8 cellular contexts compared by ENCODE assay signal in genomic region chr12:93766802-93767523, GRCh38.
DNase-seq lines count a peak whose midpoint lies in the region; ATAC-seq and TF ChIP-seq lines count a peak whose summit lies in the region.

No MANE protein-coding gene starts in this region.

- H3K4me3 ChIP-seq in IMR-90 (ENCODE audit: insufficient read depth, low read depth, low read length) = no peak overlapping the region
- peak overlapping the region; percentile 66 for H3K4me3 ChIP-seq in endocrine pancreas (ENCODE audit: control insufficient read depth, insufficient read depth, low read length)
- no peak overlapping the region for H3K4me3 ChIP-seq in mucosa of descending colon

- POLR2A ChIA-PET in IMR-90 (lab: Charles Lee; ENCODE audit: unreplicated experiment) = interaction anchor here (0.5 kb wide), 1 partner anchor 245 kb away, joined by 3 read pairs; no protein-coding TSS in a partner anchor

- 0 out of 2 replicates have a peak overlapping the region, but pooled peaks have one; percentile 52 for H4K91ac ChIP-seq in IMR-90 (ENCODE audit: insufficient read depth, low read depth, low read length)

- H3K9me3 ChIP-seq in IMR-90 (ENCODE audit: control insufficient read depth, insufficient read depth, low read length) (no peaks in the 10 kb centered on the region), T-helper 17 cell (ENCODE audit: control insufficient read depth, low read length, poor library complexity, severe bottlenecking) (no peaks in the 10 kb centered on the region), endocrine pancreas (ENCODE audit: control insufficient read depth, low read length) (no peaks in the 10 kb centered on the region), mucosa of descending colon (no peaks in the 10 kb centered on the region)

- peak overlapping the region; percentile 48; the same call in 1 of the 2 replicates for H3K18ac ChIP-seq in IMR-90 (ENCODE audit: low read depth, low read length)

- peak; percentile 42 for DNase-seq in COR-L47 (lab: John Stamatoyannopoulos, UW)
- DNase-seq in IMR-90 = peak; percentile 76
- peak in 1 of 3 donors; percentile 20 for DNase-seq in T-helper 17 cell
- peak in 1 of 3 donors; percentile 59 for DNase-seq in mucosa of descending colon
- DNase-seq in DMS153 (lab: John Stamatoyannopoulos, UW) = no peak
- DNase-seq in COLO668 (lab: John Stamatoyannopoulos, UW; ENCODE audit: unreplicated experiment) = no peak

- H4K8ac ChIP-seq in IMR-90 (ENCODE audit: low read depth in 2 of 2, low read length in 2 of 2) = peak overlapping the region in 1 of 2 experiments; percentile 64; a peak in 1 of 4 replicates

- intact Hi-C loops in IMR-90 (cut with micrococcal nuclease) (loop anchor here (1.0 to 5.0 kb wide), 5 partner anchors 198 to 334 kb away; no protein-coding TSS in a partner anchor), mucosa of descending colon (cut with DNase I, micrococcal nuclease) (loop anchor here (5.0 to 10.0 kb wide), 2 partner anchors 328 to 335 kb away; no protein-coding TSS in a partner anchor)

- CTCF ChIA-PET in IMR-90 (lab: Yijun Ruan, JAX) = interaction anchor here (0.5 to 2.9 kb wide), 14 partner anchors 8 to 335 kb away, joined by 3 to 39 read pairs (median 3); no protein-coding TSS in a partner anchor

- H2AK5ac ChIP-seq in IMR-90 (ENCODE audit: low read depth, low read length) = peak overlapping the region; percentile 10; the same call in 1 of the 2 replicates

- H3K27me3 ChIP-seq in IMR-90 (ENCODE audit: control insufficient read depth, insufficient read depth, low read length) = no peaks in the 10 kb centered on the region
- no peaks in the 10 kb centered on the region for H3K27me3 ChIP-seq in endocrine pancreas (ENCODE audit: control insufficient read depth, insufficient read depth, low read length)

- H3K4ac ChIP-seq in IMR-90 (ENCODE audit: low read depth, low read length) = peak overlapping the region; percentile 68

- no peak overlapping the region for H3K56ac ChIP-seq in IMR-90 (ENCODE audit: extremely low read depth, insufficient read depth, low read length)

- H3K79me1 ChIP-seq in IMR-90 (ENCODE audit: low read depth in 1 of 2, low read length in 2 of 2) = peaks cover 3 to 14% of the 10 kb centered on the region in 2 experiments; a peak in 2 of 4 replicates

- H3K27me3 Mint-ChIP-seq in T-helper 17 cell = no peaks in the 10 kb centered on the region

- H3K4me2 ChIP-seq in IMR-90 (ENCODE audit: low read depth, low read length) = peak overlapping the region; percentile 15; the same call in 1 of the 2 replicates

- TF ChIP-seq CTCF in IMR-90 (conservative IDR thresholded peaks at IDR 0.05; ENCODE audit: low read depth, low read length) (peak; percentile 79), mucosa of descending colon (IDR thresholded peaks at IDR 0.05) (no peak)

- H2AK9ac ChIP-seq in IMR-90 (replicated peaks; ENCODE audit: low read depth, low read length, poor library complexity) = no peak overlapping the region

- BruUV-seq in IMR-90 (replicated peaks; lab: Mats Ljungman, UMichigan) = no TSS peak

- H4K20me1 ChIP-seq in IMR-90 (ENCODE audit: insufficient read depth, low read length) = no peaks in the 10 kb centered on the region

- TF ChIP-seq POLR2A in IMR-90 (IDR thresholded peaks at IDR 0.05; ENCODE audit: low read depth, low read length) = no peak

- H3K4me3 Mint-ChIP-seq in T-helper 17 cell = peak overlapping the region; percentile 90

- dilution Hi-C loops in IMR-90 (cut with HindIII; ENCODE audit: low sequenced_read_pairs, unreplicated experiment) = no loop called here

- 80% methylated on average over 1 of the region's 6 CpGs; no CpG with 5 or more reads in 1 of the 2 experiments for WGBS in IMR-90 (ENCODE audit: extremely low coverage in 2 of 2, insufficient read length in 1 of 2), 2 experiments

- H2AFZ ChIP-seq in IMR-90 (replicated peaks; ENCODE audit: low read length, poor library complexity) = no peak overlapping the region

- peaks cover 38% of the 10 kb centered on the region for H3K4me1 Mint-ChIP-seq in T-helper 17 cell

- ATAC-seq in IMR-90 (ENCODE audit: low read depth) (peak; percentile 92), T-helper 17 cell (peak; percentile 85), mucosa of descending colon (peak; percentile 68), GM19397 (IDR thresholded peaks at IDR 0.05; ENCODE audit: unreplicated experiment) (no peak)

- peak overlapping the region; percentile 90 for H2BK20ac ChIP-seq in IMR-90 (ENCODE audit: low read depth, low read length)

- H3K27ac ChIP-seq in IMR-90 (ENCODE audit: insufficient read depth, low read length) = no peak overlapping the region

- no peaks in the 10 kb centered on the region for H3K36me3 Mint-ChIP-seq in T-helper 17 cell (ENCODE audit: low read depth)

- H2BK5ac ChIP-seq in IMR-90 (ENCODE audit: low read depth, low read length, poor library complexity, severe bottlenecking) = peak overlapping the region; percentile 87

- H4K5ac ChIP-seq in IMR-90 (ENCODE audit: low read depth, low read length) = peak overlapping the region; percentile 32; the same call in 1 of the 2 replicates

- peak overlapping the region; percentile 67 for H3K14ac ChIP-seq in IMR-90 (replicated peaks; ENCODE audit: low read depth, low read length)

- peak overlapping the region; percentile 36; the same call in 2 of the 3 replicates for H2BK15ac ChIP-seq in IMR-90 (ENCODE audit: low read depth, low read length)

- H3K36me3 ChIP-seq in IMR-90 (ENCODE audit: control insufficient read depth, insufficient read depth, low read length) (no peaks in the 10 kb centered on the region), endocrine pancreas (ENCODE audit: control insufficient read depth, insufficient read depth, low read length) (no peaks in the 10 kb centered on the region), mucosa of descending colon (ENCODE audit: low read depth) (no peaks in the 10 kb centered on the region)

- in situ Hi-C loops in IMR-90 (cut with MboI; ENCODE audit: low sequenced_read_pairs) = loop anchor here (5.0 kb wide), 1 partner anchor 335 kb away; no protein-coding TSS in a partner anchor

- no peak overlapping the region for H3K23ac ChIP-seq in IMR-90 (ENCODE audit: low read depth, low read length)

- TF ChIP-seq RAD21 in IMR-90 (IDR thresholded peaks at IDR 0.05; ENCODE audit: low read length) = peak; percentile 90

- peak overlapping the region; percentile 86 for H3K27ac Mint-ChIP-seq in T-helper 17 cell

- H3K4me1 ChIP-seq in IMR-90 (ENCODE audit: control insufficient read depth, insufficient read depth, low read length) = peaks cover 2% of the 10 kb centered on the region; the same call in 1 of the 2 replicates
- H3K4me1 ChIP-seq in endocrine pancreas (ENCODE audit: control insufficient read depth, insufficient read depth, low read length) = peaks cover 39% of the 10 kb centered on the region
- no peaks in the 10 kb centered on the region for H3K4me1 ChIP-seq in mucosa of descending colon (ENCODE audit: low read depth)

- no peaks in the 10 kb centered on the region for H3K9me1 ChIP-seq in IMR-90 (ENCODE audit: insufficient read depth, low read length)

- H2BK120ac ChIP-seq in IMR-90 (ENCODE audit: low read depth, low read length) = peak overlapping the region; percentile 85

- H3K9ac ChIP-seq in IMR-90 (ENCODE audit: low read depth, low read length) (peak overlapping the region; percentile 17; the same call in 1 of the 2 replicates), endocrine pancreas (ENCODE audit: control insufficient read depth, insufficient read depth, low read length) (no peak overlapping the region)

TF ChIP-seq in IMR-90, 13 proteins besides CTCF, POLR2A, EP300 and RAD21:
- TF ChIP-seq ELK1 (IDR thresholded peaks at IDR 0.05; ENCODE audit: borderline replicate concordance, low read depth, low read length) (no peak), SMC3 (IDR thresholded peaks at IDR 0.05; ENCODE audit: low read depth, low read length) (peak; percentile 86)
TF ChIP-seq in IMR-90: peak in this region for 1.

Comparison
In these comparisons a context has a peak if more than half of its experiments do, and no peak if none do; other contexts are left out.
1. DNase-seq: peak in COR-L47 (single experiment) and IMR-90 (single experiment); none in DMS153 (single experiment) and COLO668 (single experiment).